ENCODE assay signal across 14 cellular contexts in genomic region chr3:195203631-195204030, GRCh38.
A peak's percentile ranks its signal among the peaks of the same experiment; 100 is the strongest.
DNase-seq lines count a peak whose midpoint lies in the region; ATAC-seq, FAIRE-seq and TF ChIP-seq lines count a peak whose summit lies in the region.
"Had no signal": no experiment of that assay in that cellular context is flagged by ENCODE, and none has a peak within 500 bp of the region (broad histone marks: within the 10 kb centered on the region; RNA-seq: fewer than 3 reads in every experiment).

No MANE protein-coding gene starts in this region.

- peak overlapping the region; percentile 35 to 70; a peak in 2 of 4 replicates for H3K9ac ChIP-seq in K562 (ENCODE audit: insufficient read depth in 1 of 2, low read depth in 2 of 2, low read length in 2 of 2)

- H3K9me3 ChIP-seq in K562 (replicated peaks; ENCODE audit: control insufficient read depth, insufficient read depth, low read depth, low read length), result no peaks in the 10 kb centered on the region
- H3K9me3 ChIP-seq: colonic mucosa, thyroid gland had no signal

- H3K27me3 ChIP-seq in K562 (ENCODE audit: control insufficient read depth in 2 of 2, insufficient read depth in 2 of 2, low read length in 2 of 2), result no peaks in the 10 kb centered on the region
- H3K27me3 ChIP-seq: colonic mucosa, thyroid gland had no signal

- H3K36me3 ChIP-seq in K562 (ENCODE audit: control insufficient read depth, insufficient read depth, low read length), result no peaks in the 10 kb centered on the region; the same call in 2 of the 3 replicates
- H3K36me3 ChIP-seq: colonic mucosa, thyroid gland had no signal

- no TSS peak for BruUV-seq in K562 (replicated peaks; lab: Mats Ljungman, UMichigan)

- H3K79me2 ChIP-seq in K562 (ENCODE audit: control insufficient read depth, insufficient read depth, low read length), result peaks cover 19% of the 10 kb centered on the region; the same call in 2 of the 3 replicates

- H2AFZ ChIP-seq in K562 (ENCODE audit: low read depth, low read length), result peak overlapping the region; percentile 62

- no peak overlapping the region for H3K27ac Mint-ChIP-seq in activated T-cell treated with anti-CD3 and anti-CD28 coated beads, Interleukin-2, amount 50 U/mL, for 72 hours
- peak overlapping the region; percentile 84 to 91 for H3K27ac Mint-ChIP-seq in natural killer cell treated with Interleukin-12 subunit alpha and Interleukin-12 subunit beta and Interleukin-15 and Interleukin-18, amount 100 ng/mL, for 72 hours
- peak overlapping the region; percentile 25 for H3K27ac Mint-ChIP-seq in type B pancreatic cell
- H3K27ac Mint-ChIP-seq: activated naive CD4-positive, alpha-beta T cell treated with anti-CD3 and anti-CD28 coated beads, Interleukin-2, amount 10 ng/mL, durations not matched to agents 7 days and 5 days had no signal

- FAIRE-seq in K562 (lab: Jason Lieb, UNC), result peak; percentile 87

- H3K27me3 Mint-ChIP-seq in activated T-cell treated with anti-CD3 and anti-CD28 coated beads, Interleukin-2, amount 50 U/mL, for 72 hours (ENCODE audit: low read depth), result no peaks in the 10 kb centered on the region
- H3K27me3 Mint-ChIP-seq in natural killer cell treated with Interleukin-12 subunit alpha and Interleukin-12 subunit beta and Interleukin-15 and Interleukin-18, amount 100 ng/mL, for 72 hours, result no peaks in the 10 kb centered on the region
- H3K27me3 Mint-ChIP-seq in type B pancreatic cell, result no peaks in the 10 kb centered on the region
- H3K27me3 Mint-ChIP-seq: activated naive CD4-positive, alpha-beta T cell treated with anti-CD3 and anti-CD28 coated beads, Interleukin-2, amount 10 ng/mL, durations not matched to agents 7 days and 5 days had no signal

- H3K4me3 ChIP-seq in K562, result no peak overlapping the region
- H3K4me3 ChIP-seq: colonic mucosa, thyroid gland had no signal

- no peak overlapping the region for H3K4me3 Mint-ChIP-seq in activated T-cell treated with anti-CD3 and anti-CD28 coated beads, Interleukin-2, amount 50 U/mL, for 72 hours
- peak overlapping the region; percentile 83 for H3K4me3 Mint-ChIP-seq in natural killer cell treated with Interleukin-12 subunit alpha and Interleukin-12 subunit beta and Interleukin-15 and Interleukin-18, amount 100 ng/mL, for 72 hours
- H3K4me3 Mint-ChIP-seq in type B pancreatic cell, result peak overlapping the region; percentile 19
- H3K4me3 Mint-ChIP-seq: activated naive CD4-positive, alpha-beta T cell treated with anti-CD3 and anti-CD28 coated beads, Interleukin-2, amount 10 ng/mL, durations not matched to agents 7 days and 5 days had no signal

- H3K27ac ChIP-seq in K562 (ENCODE audit: extremely low read depth, low read depth, low read length), result peak overlapping the region; percentile 67; the same call in 2 of the 3 replicates
- H3K27ac ChIP-seq: colonic mucosa had no signal

- TF ChIP-seq EP300 in K562 (IDR thresholded peaks at IDR 0.05; ENCODE audit: low read length), result peak; percentile 27; the same call in 1 of the 2 replicates

- no peak for TF ChIP-seq RAD21 in K562 (CRISPR knock-in tag; conservative IDR thresholded peaks at IDR 0.05 in 1 of 2, IDR thresholded peaks at IDR 0.05 in 1 of 2)

- CTCF ChIA-PET in K562 (lab: Yijun Ruan, JAX; ENCODE audit: low intra/inter-chr PET ratio), result interaction anchor here (0.5 kb wide), 1 partner anchor 77 kb away, joined by 3 read pairs; no protein-coding TSS in a partner anchor

- intact Hi-C loops in K562 (cut with micrococcal nuclease), result loop anchor here (2.0 kb wide), 1 partner anchor 53 kb away; no protein-coding TSS in a partner anchor

- no peak for TF ChIP-seq POLR2A in K562 (conservative IDR thresholded peaks at IDR 0.05)

- H3K4me1 ChIP-seq in K562 (replicated peaks in 1 of 2; ENCODE audit: control insufficient read depth in 2 of 2, insufficient read depth in 2 of 2, low read length in 2 of 2), result peaks cover 28 to 32% of the 10 kb centered on the region in 2 experiments
- H3K4me1 ChIP-seq: colonic mucosa had no signal

- 24% methylated on average over 6 of the region's 6 CpGs for WGBS in K562 (ENCODE audit: insufficient coverage, low coverage, missing lambda C conversion rate)

- peak; percentile 21 to 59 for ATAC-seq in activated T-cell treated with anti-CD3 and anti-CD28 coated beads, Interleukin-2, amount 50 U/mL, for 72 hours (replicated peaks in 1 of 2)
- peak; percentile 70 for ATAC-seq in K562
- peak; percentile 76 to 81 for ATAC-seq in natural killer cell treated with Interleukin-12 subunit alpha and Interleukin-12 subunit beta and Interleukin-15 and Interleukin-18, amount 100 ng/mL, for 72 hours

- H3K9me1 ChIP-seq in K562 (ENCODE audit: control insufficient read depth, insufficient read depth, low read length), result no peaks in the 10 kb centered on the region

- H3K4me2 ChIP-seq in K562 (ENCODE audit: insufficient read depth, low read length), result peak overlapping the region; percentile 26; the same call in 1 of the 2 replicates

- DNase-seq in activated T-cell treated with anti-CD3 and anti-CD28 coated beads, Interleukin-2, amount 50 U/mL, for 72 hours, result no peak
- DNase-seq in activated T-cell treated with anti-CD3 and anti-CD28 coated beads for 4 hours, result no peak
- DNase-seq in K562 (ENCODE audit: extremely low read depth in 1 of 4, low spot score in 3 of 4), result peak in 2 of 4 experiments; percentile 46 to 79
- DNase-seq in natural killer cell treated with Interleukin-12 subunit alpha and Interleukin-12 subunit beta and Interleukin-15 and Interleukin-18, amount 100 ng/mL, for 72 hours (ENCODE audit: low spot score), result no peak
- DNase-seq in type B pancreatic cell (ENCODE audit: extremely low spot score, unreplicated experiment), result peak; percentile 34
- DNase-seq in activated naive CD4-positive, alpha-beta T cell treated with anti-CD3 and anti-CD28 coated beads, Interleukin-2, amount 50 U/mL, for 16 hours, result no peak
- DNase-seq in NCI-H1048 (lab: John Stamatoyannopoulos, UW), result no peak
- no peak for DNase-seq in NCI-H1417 treated with DMSO at 0.1 percent for 48 hours (lab: John Stamatoyannopoulos, UW)
- DNase-seq: activated naive CD4-positive, alpha-beta T cell treated with anti-CD3 and anti-CD28 coated beads, Interleukin-2, amount 10 ng/mL, durations not matched to agents 7 days and 5 days; colonic mucosa; Kasumi-1; NCI-H2029 treated with DMSO at 0.1 percent for 48 hours; NK-92 treated with Interleukin-12 subunit alpha and Interleukin-12 subunit beta, amount 100 ng/mL, for 24 hours had no signal

- no peaks in the 10 kb centered on the region for H3K9me3 Mint-ChIP-seq in activated T-cell treated with anti-CD3 and anti-CD28 coated beads, Interleukin-2, amount 50 U/mL, for 72 hours
- no peaks in the 10 kb centered on the region for H3K9me3 Mint-ChIP-seq in natural killer cell treated with Interleukin-12 subunit alpha and Interleukin-12 subunit beta and Interleukin-15 and Interleukin-18, amount 100 ng/mL, for 72 hours
- no peaks in the 10 kb centered on the region for H3K9me3 Mint-ChIP-seq in type B pancreatic cell
- H3K9me3 Mint-ChIP-seq: activated naive CD4-positive, alpha-beta T cell treated with anti-CD3 and anti-CD28 coated beads, Interleukin-2, amount 10 ng/mL, durations not matched to agents 7 days and 5 days had no signal

- POLR2A ChIA-PET in K562 (lab: Yijun Ruan, JAX), result interaction anchor here (2.8 kb wide), 1 partner anchor 8 kb away, joined by 11 read pairs; no protein-coding TSS in a partner anchor

- no peaks in the 10 kb centered on the region for H4K20me1 ChIP-seq in K562 (replicated peaks; ENCODE audit: control insufficient read depth, insufficient read depth, low read length)

- TF ChIP-seq CTCF in K562 (IDR thresholded peaks at IDR 0.05 in 2 of 3, conservative IDR thresholded peaks at IDR 0.05 in 1 of 3; ENCODE audit: insufficient read depth in 2 of 3, low read depth in 1 of 3, low read length in 3 of 3) (no peak), type B pancreatic cell (conservative IDR thresholded peaks at IDR 0.05) (no peak)

- H3K4me1 Mint-ChIP-seq in activated T-cell treated with anti-CD3 and anti-CD28 coated beads, Interleukin-2, amount 50 U/mL, for 72 hours (ENCODE audit: low read depth), result peaks cover 11% of the 10 kb centered on the region
- peaks cover 23 to 25% of the 10 kb centered on the region in 2 donors for H3K4me1 Mint-ChIP-seq in natural killer cell treated with Interleukin-12 subunit alpha and Interleukin-12 subunit beta and Interleukin-15 and Interleukin-18, amount 100 ng/mL, for 72 hours (ENCODE audit: low read depth in 2 of 2)
- H3K4me1 Mint-ChIP-seq in type B pancreatic cell (ENCODE audit: unreplicated experiment), result peaks cover 33% of the 10 kb centered on the region
- H3K4me1 Mint-ChIP-seq: activated naive CD4-positive, alpha-beta T cell treated with anti-CD3 and anti-CD28 coated beads, Interleukin-2, amount 10 ng/mL, durations not matched to agents 7 days and 5 days had no signal

- H3K36me3 Mint-ChIP-seq in activated T-cell treated with anti-CD3 and anti-CD28 coated beads, Interleukin-2, amount 50 U/mL, for 72 hours (ENCODE audit: insufficient read depth in 2 of 2), result no peaks in the 10 kb centered on the region
- H3K36me3 Mint-ChIP-seq in natural killer cell treated with Interleukin-12 subunit alpha and Interleukin-12 subunit beta and Interleukin-15 and Interleukin-18, amount 100 ng/mL, for 72 hours, result no peaks in the 10 kb centered on the region
- peaks cover 5% of the 10 kb centered on the region for H3K36me3 Mint-ChIP-seq in type B pancreatic cell
- H3K36me3 Mint-ChIP-seq: activated naive CD4-positive, alpha-beta T cell treated with anti-CD3 and anti-CD28 coated beads, Interleukin-2, amount 10 ng/mL, durations not matched to agents 7 days and 5 days had no signal

- in situ Hi-C loops in K562 (cut with MboI), result no loop called here

TF ChIP-seq in K562, 482 proteins besides CTCF, POLR2A, EP300 and RAD21 (continues in another document):
- TF ChIP-seq COPS2 (conservative IDR thresholded peaks at IDR 0.05) (no peak), PCBP2 (IDR thresholded peaks at IDR 0.05; ENCODE audit: low read depth, low read length, poor library complexity, severe bottlenecking) (no peak), SMARCA4 (IDR thresholded peaks at IDR 0.05) (peak; percentile 32; the same call in 1 of the 2 replicates), HLTF (IDR thresholded peaks at IDR 0.05) (no peak), ZC3H8 (IDR thresholded peaks at IDR 0.05) (no peak)

Comparison
In these comparisons a context has a peak if more than half of its experiments do, and no peak if none do; other contexts are left out.
1. H3K4me3 Mint-ChIP-seq: peak in natural killer cell treated with Interleukin-12 subunit alpha and Interleukin-12 subunit beta and Interleukin-15 and Interleukin-18, amount 100 ng/mL, for 72 hours (single experiment) and type B pancreatic cell (single experiment); none in activated T-cell treated with anti-CD3 and anti-CD28 coated beads, Interleukin-2, amount 50 U/mL, for 72 hours (0 of 2).
2. Peak in every context shown above with its lines, with median percentiles within 50 percentile points of each other: ATAC-seq.